Comparison of ENCODE assay signal across 1 cellular context in the genomic region with DNA sequence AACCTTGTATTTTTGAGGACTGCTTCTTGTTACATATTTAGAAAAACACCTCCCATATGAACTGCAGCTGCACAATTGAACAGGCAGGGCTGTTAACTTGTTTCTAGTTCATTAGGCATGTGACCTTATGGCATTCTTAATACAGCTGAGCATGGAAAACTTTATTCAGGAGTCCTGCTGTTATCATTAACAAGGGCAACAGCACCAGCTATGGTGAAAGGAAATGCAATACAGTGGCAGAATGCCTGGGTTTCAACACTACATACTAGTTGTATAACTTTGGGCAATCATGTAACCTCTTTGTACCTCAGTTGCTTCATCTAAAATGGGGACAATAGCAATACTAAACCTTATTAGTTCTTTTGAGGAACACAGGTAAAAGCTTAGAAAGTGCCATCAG.
A peak's percentile ranks its signal among the peaks of the same experiment; 100 is the strongest.
TF ChIP-seq lines count a peak whose summit lies in the region.

No MANE protein-coding gene starts in this region.

TF ChIP-seq in liver, 16 proteins besides CTCF, POLR2A, EP300 and RAD21 (continued from another document):
- TF ChIP-seq, protein P1, sequence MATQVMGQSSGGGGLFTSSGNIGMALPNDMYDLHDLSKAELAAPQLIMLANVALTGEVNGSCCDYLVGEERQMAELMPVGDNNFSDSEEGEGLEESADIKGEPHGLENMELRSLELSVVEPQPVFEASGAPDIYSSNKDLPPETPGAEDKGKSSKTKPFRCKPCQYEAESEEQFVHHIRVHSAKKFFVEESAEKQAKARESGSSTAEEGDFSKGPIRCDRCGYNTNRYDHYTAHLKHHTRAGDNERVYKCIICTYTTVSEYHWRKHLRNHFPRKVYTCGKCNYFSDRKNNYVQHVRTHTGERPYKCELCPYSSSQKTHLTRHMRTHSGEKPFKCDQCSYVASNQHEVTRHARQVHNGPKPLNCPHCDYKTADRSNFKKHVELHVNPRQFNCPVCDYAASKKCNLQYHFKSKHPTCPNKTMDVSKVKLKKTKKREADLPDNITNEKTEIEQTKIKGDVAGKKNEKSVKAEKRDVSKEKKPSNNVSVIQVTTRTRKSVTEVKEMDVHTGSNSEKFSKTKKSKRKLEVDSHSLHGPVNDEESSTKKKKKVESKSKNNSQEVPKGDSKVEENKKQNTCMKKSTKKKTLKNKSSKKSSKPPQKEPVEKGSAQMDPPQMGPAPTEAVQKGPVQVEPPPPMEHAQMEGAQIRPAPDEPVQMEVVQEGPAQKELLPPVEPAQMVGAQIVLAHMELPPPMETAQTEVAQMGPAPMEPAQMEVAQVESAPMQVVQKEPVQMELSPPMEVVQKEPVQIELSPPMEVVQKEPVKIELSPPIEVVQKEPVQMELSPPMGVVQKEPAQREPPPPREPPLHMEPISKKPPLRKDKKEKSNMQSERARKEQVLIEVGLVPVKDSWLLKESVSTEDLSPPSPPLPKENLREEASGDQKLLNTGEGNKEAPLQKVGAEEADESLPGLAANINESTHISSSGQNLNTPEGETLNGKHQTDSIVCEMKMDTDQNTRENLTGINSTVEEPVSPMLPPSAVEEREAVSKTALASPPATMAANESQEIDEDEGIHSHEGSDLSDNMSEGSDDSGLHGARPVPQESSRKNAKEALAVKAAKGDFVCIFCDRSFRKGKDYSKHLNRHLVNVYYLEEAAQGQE (IDR thresholded peaks at IDR 0.05), result no peak
- peak; percentile 88 to 89 for TF ChIP-seq RXRA (IDR thresholded peaks at IDR 0.05)
- TF ChIP-seq TAF1 (conservative IDR thresholded peaks at IDR 0.05), result no peak
- TF ChIP-seq FOXA2 (IDR thresholded peaks at IDR 0.05), result no peak
- TF ChIP-seq NR2F2 (IDR thresholded peaks at IDR 0.05), result no peak
- peak; percentile 59 to 69 for TF ChIP-seq JUND (IDR thresholded peaks at IDR 0.05)
- TF ChIP-seq HNF4A (conservative IDR thresholded peaks at IDR 0.05), result peak; percentile 79 to 80
- TF ChIP-seq EGR1 (IDR thresholded peaks at IDR 0.05; ENCODE audit: low read depth in 2 of 2), result peak; percentile 30 to 52
- TF ChIP-seq GABPA (IDR thresholded peaks at IDR 0.05 in 1 of 2, conservative IDR thresholded peaks at IDR 0.05 in 1 of 2), result peak in 1 of 2 donors; percentile 33
- TF ChIP-seq, protein P2, sequence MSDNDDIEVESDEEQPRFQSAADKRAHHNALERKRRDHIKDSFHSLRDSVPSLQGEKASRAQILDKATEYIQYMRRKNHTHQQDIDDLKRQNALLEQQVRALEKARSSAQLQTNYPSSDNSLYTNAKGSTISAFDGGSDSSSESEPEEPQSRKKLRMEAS (IDR thresholded peaks at IDR 0.05), result peak; percentile 63
- no peak for TF ChIP-seq FOXA1 (IDR thresholded peaks at IDR 0.05)
- TF ChIP-seq, protein P3, sequence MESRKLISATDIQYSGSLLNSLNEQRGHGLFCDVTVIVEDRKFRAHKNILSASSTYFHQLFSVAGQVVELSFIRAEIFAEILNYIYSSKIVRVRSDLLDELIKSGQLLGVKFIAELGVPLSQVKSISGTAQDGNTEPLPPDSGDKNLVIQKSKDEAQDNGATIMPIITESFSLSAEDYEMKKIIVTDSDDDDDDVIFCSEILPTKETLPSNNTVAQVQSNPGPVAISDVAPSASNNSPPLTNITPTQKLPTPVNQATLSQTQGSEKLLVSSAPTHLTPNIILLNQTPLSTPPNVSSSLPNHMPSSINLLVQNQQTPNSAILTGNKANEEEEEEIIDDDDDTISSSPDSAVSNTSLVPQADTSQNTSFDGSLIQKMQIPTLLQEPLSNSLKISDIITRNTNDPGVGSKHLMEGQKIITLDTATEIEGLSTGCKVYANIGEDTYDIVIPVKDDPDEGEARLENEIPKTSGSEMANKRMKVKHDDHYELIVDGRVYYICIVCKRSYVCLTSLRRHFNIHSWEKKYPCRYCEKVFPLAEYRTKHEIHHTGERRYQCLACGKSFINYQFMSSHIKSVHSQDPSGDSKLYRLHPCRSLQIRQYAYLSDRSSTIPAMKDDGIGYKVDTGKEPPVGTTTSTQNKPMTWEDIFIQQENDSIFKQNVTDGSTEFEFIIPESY (IDR thresholded peaks at IDR 0.05), result peak; percentile 39
- TF ChIP-seq YY1 (IDR thresholded peaks at IDR 0.05), result peak; percentile 48
- peak; percentile 67 for TF ChIP-seq SP1 (IDR thresholded peaks at IDR 0.05)
- TF ChIP-seq, protein P4, sequence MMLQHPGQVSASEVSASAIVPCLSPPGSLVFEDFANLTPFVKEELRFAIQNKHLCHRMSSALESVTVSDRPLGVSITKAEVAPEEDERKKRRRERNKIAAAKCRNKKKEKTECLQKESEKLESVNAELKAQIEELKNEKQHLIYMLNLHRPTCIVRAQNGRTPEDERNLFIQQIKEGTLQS (IDR thresholded peaks at IDR 0.05), result peak; percentile 60
